Comparison of ENCODE assay signal across 28 cellular contexts in the genomic region with DNA sequence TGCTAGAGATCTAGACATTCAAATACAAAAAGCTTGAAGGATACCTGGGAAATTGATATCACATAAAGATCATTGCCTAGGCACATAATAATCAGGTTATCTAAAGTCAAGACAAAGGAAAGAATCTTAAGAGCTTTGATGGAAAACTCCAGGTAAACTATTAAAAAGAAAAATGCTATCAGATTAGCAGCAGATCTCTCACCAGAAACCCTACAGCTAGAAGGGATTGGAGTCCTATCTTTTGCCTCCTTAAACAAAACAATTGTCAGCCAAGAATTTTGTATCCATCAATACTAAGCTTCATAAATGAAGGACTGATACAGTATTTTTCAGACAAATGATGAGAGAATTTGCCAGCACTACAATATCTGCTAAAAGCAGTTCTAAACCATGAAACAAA.
"Had no signal": no experiment of that assay in that cellular context is flagged by ENCODE, and none has a peak within 500 bp of the region (broad histone marks: within the 10 kb centered on the region; RNA-seq: fewer than 3 reads in every experiment).

No MANE protein-coding gene starts in this region.

- H3K4me1 Mint-ChIP-seq: stimulated activated effector memory CD8-positive, alpha-beta T cell treated with anti-CD3 and anti-CD28 coated beads, Interleukin-12 subunit alpha, Interleukin-12 subunit beta, amount 100 ng/mL, for 72 hours; stimulated activated memory B cell treated with anti-CD40 and anti-IgM and Interleukin-4, amounts not matched to agents 10 μg/mL and 1 μg/mL and 100 μg/mL, for 72 hours; stimulated activated naive B cell treated with anti-CD40 and anti-IgM and Interleukin-4, amounts not matched to agents 10 μg/mL and 1 μg/mL and 100 μg/mL, for 72 hours; stimulated activated naive CD8-positive, alpha-beta T cell treated with anti-CD3 and anti-CD28 coated beads, Interleukin-15, amount 100 ng/mL, for 72 hours had no signal

- H3K36me3 ChIP-seq: stomach, suprapubic skin, thoracic aorta, thyroid gland, tibial artery, tibial nerve, transverse colon, upper lobe of left lung, upper lobe of right lung, uterus, vagina had no signal

- H3K27me3 Mint-ChIP-seq: stimulated activated memory B cell treated with anti-CD40 and anti-IgM and Interleukin-4, amounts not matched to agents 10 μg/mL and 1 μg/mL and 100 μg/mL, for 72 hours; stimulated activated naive B cell treated with anti-CD40 and anti-IgM and Interleukin-4, amounts not matched to agents 10 μg/mL and 1 μg/mL and 100 μg/mL, for 72 hours; stimulated activated naive CD8-positive, alpha-beta T cell treated with anti-CD3 and anti-CD28 coated beads, Interleukin-15, amount 100 ng/mL, for 72 hours; stimulated activated naive CD8-positive, alpha-beta T cell treated with anti-CD3 and anti-CD28 coated beads, Interleukin-15, Interleukin-2, amounts not matched to agents 100 ng/mL and 50 ng/mL, for 24 hours; type B pancreatic cell had no signal

- H3K36me3 Mint-ChIP-seq: stimulated activated effector memory CD8-positive, alpha-beta T cell treated with anti-CD3 and anti-CD28 coated beads, Interleukin-12 subunit alpha, Interleukin-12 subunit beta, amount 100 ng/mL, for 72 hours; stimulated activated memory B cell treated with anti-CD40 and anti-IgM and Interleukin-4, amounts not matched to agents 10 μg/mL and 1 μg/mL and 100 μg/mL, for 72 hours; stimulated activated naive B cell treated with anti-CD40 and anti-IgM and Interleukin-4, amounts not matched to agents 10 μg/mL and 1 μg/mL and 100 μg/mL, for 72 hours; type B pancreatic cell had no signal

- DNase-seq: stimulated activated CD4-positive, alpha-beta T cell treated with anti-CD3 and anti-CD28 coated beads, Interleukin-2, amount 100 ng/mL, for 48 hours; stimulated activated CD4-positive, alpha-beta T cell treated with anti-CD3 and anti-CD28 coated beads, Interleukin-4, amount 100 ng/mL, for 1 hour; stimulated activated CD4-positive, alpha-beta T cell treated with anti-CD3 and anti-CD28 coated beads, Interleukin-4, amount 100 ng/mL, for 24 hours; stimulated activated CD4-positive, alpha-beta T cell treated with anti-CD3 and anti-CD28 coated beads, Interleukin-4, amount 100 ng/mL, for 4 hours; stimulated activated CD8-positive, alpha-beta memory T cell treated with anti-CD3 and anti-CD28 coated beads, Interleukin-4, amount 100 ng/mL, for 48 hours; stimulated activated naive B cell treated with anti-CD40 and anti-IgM and Interleukin-4, amounts not matched to agents 10 μg/mL and 1 μg/mL and 100 μg/mL, for 72 hours; stimulated activated naive CD4-positive, alpha-beta T cell; stimulated activated naive CD4-positive, alpha-beta T cell treated with Interleukin-2 at 50 U/mL for 16 hours; stimulated activated naive CD8-positive, alpha-beta T cell treated with anti-CD3 and anti-CD28 coated beads, Interleukin-15, amount 100 ng/mL, for 72 hours; stimulated activated naive CD8-positive, alpha-beta T cell treated with anti-CD3 and anti-CD28 coated beads, Interleukin-15, Interleukin-2, amounts not matched to agents 100 U/mL and 50 U/mL, for 24 hours; stomach; substantia nigra; testis; thyroid gland; tibial artery; transverse colon; trophoblast cell; upper lobe of left lung; upper lobe of right lung; uterus had no signal

- H3K27ac Mint-ChIP-seq: stimulated activated effector memory CD8-positive, alpha-beta T cell treated with anti-CD3 and anti-CD28 coated beads, Interleukin-12 subunit alpha, Interleukin-12 subunit beta, amount 100 ng/mL, for 72 hours; stimulated activated memory B cell treated with anti-CD40 and anti-IgM and Interleukin-4, amounts not matched to agents 10 μg/mL and 1 μg/mL and 100 μg/mL, for 72 hours; stimulated activated naive B cell treated with anti-CD40 and anti-IgM and Interleukin-4, amounts not matched to agents 10 μg/mL and 1 μg/mL and 100 μg/mL, for 72 hours; stimulated activated naive CD8-positive, alpha-beta T cell treated with anti-CD3 and anti-CD28 coated beads, Interleukin-15, Interleukin-2, amounts not matched to agents 100 ng/mL and 50 ng/mL, for 24 hours; type B pancreatic cell had no signal

- ATAC-seq: stimulated activated effector memory CD8-positive, alpha-beta T cell treated with anti-CD3 and anti-CD28 coated beads, Interleukin-12 subunit alpha, Interleukin-12 subunit beta, amount 100 ng/mL, for 72 hours; stimulated activated memory B cell treated with anti-CD40 and anti-IgM and Interleukin-4, amounts not matched to agents 10 μg/mL and 1 μg/mL and 100 μg/mL, for 72 hours; stimulated activated naive B cell treated with anti-CD40 and anti-IgM and Interleukin-4, amounts not matched to agents 10 μg/mL and 1 μg/mL and 100 μg/mL, for 72 hours; stimulated activated naive CD8-positive, alpha-beta T cell treated with anti-CD3 and anti-CD28 coated beads, Interleukin-15, amount 100 ng/mL, for 72 hours; stimulated activated naive CD8-positive, alpha-beta T cell treated with anti-CD3 and anti-CD28 coated beads, Interleukin-15, Interleukin-2, amounts not matched to agents 100 U/mL and 50 U/mL, for 24 hours; upper lobe of right lung had no signal

- H3K4me3 ChIP-seq: stomach, suprapubic skin, testis, thoracic aorta, thyroid gland, tibial artery, tibial nerve, transverse colon, upper lobe of left lung, upper lobe of right lung, uterus, vagina had no signal

- H3K4me1 ChIP-seq: stomach, suprapubic skin, testis, thyroid gland, tibial artery, tibial nerve, transverse colon, upper lobe of left lung, upper lobe of right lung, uterus, vagina had no signal

- H3K27ac ChIP-seq: stomach, suprapubic skin, testis, thoracic aorta, thyroid gland, tibial artery, tibial nerve, transverse colon, upper lobe of left lung, upper lobe of right lung, uterus, vagina had no signal

- H3K4me3 Mint-ChIP-seq: stimulated activated effector memory CD8-positive, alpha-beta T cell treated with anti-CD3 and anti-CD28 coated beads, Interleukin-12 subunit alpha, Interleukin-12 subunit beta, amount 100 ng/mL, for 72 hours; stimulated activated memory B cell treated with anti-CD40 and anti-IgM and Interleukin-4, amounts not matched to agents 10 μg/mL and 1 μg/mL and 100 μg/mL, for 72 hours; stimulated activated naive B cell treated with anti-CD40 and anti-IgM and Interleukin-4, amounts not matched to agents 10 μg/mL and 1 μg/mL and 100 μg/mL, for 72 hours; stimulated activated naive CD8-positive, alpha-beta T cell treated with anti-CD3 and anti-CD28 coated beads, Interleukin-15, amount 100 ng/mL, for 72 hours; stimulated activated naive CD8-positive, alpha-beta T cell treated with anti-CD3 and anti-CD28 coated beads, Interleukin-15, Interleukin-2, amounts not matched to agents 100 ng/mL and 50 ng/mL, for 24 hours; type B pancreatic cell had no signal

- H3K9me3 ChIP-seq: testis, thyroid gland, upper lobe of right lung, uterus, vagina had no signal

- H3K27me3 ChIP-seq: stomach, suprapubic skin, testis, thyroid gland, tibial artery, tibial nerve, transverse colon, upper lobe of left lung, upper lobe of right lung, uterus, vagina had no signal
